Comparison of ENCODE assay signal across 8 cellular contexts in the genomic region with DNA sequence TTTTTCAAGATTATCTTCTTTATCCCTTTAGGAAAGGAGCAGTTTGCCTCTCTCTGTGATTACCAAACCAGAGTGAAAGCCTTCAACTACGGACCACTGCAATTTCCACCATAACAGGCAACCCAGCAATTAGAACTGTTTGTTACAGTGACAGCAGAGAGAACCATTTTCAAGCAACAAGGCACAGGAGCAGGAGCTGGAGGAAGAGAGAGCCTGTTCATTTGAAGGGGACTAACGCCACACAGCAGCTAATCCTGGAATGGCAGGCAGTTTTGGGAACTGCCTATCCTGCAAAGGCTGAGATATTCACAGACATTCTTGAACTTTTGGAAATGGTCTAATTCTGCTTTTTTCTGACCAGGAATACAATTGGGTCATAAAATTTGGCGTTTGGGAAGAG.
DNase-seq lines count a peak whose midpoint lies in the region; ATAC-seq and TF ChIP-seq lines count a peak whose summit lies in the region.

No MANE protein-coding gene starts in this region.

- H4K20me1 ChIP-seq in OCI-LY3 (ENCODE audit: insufficient read depth, low read length) = no peaks in the 10 kb centered on the region

- WGBS in heart right ventricle, 2 donors = 43% methylated on average over 3 of the region's 3 CpGs
- WGBS in transverse colon (ENCODE audit: low coverage in 1 of 2), 2 donors = 30 to 36% methylated on average over 1 to 3 of the region's 3 CpGs

- no peak overlapping the region for H3K4me2 ChIP-seq in OCI-LY3 (ENCODE audit: low read length)

- in situ Hi-C loops in transverse colon (cut with MboI; ENCODE audit: low pct_ligation_motif_present in 1 of 4, low pct_unique_long_range_greater_than_20kb in 1 of 4, low sequenced_read_pairs in 3 of 4) = loop anchor here in 1 of 4 donors (25.0 kb wide), 1 partner anchor 101 kb away; no protein-coding TSS in a partner anchor

- DNase-seq in heart right ventricle = no peak
- DNase-seq in left ventricle myocardium superior = no peak
- DNase-seq in globus pallidus (ENCODE audit: low spot score) = peak; percentile 43
- DNase-seq in transverse colon = peak; percentile 19
- DNase-seq in NK-92 (lab: John Stamatoyannopoulos, UW; ENCODE audit: unreplicated experiment) = no peak
- no peak for DNase-seq in natural killer cell treated with Interleukin-12 subunit alpha and Interleukin-12 subunit beta and Interleukin-15 and Interleukin-18, amount 100 ng/mL, for 72 hours (ENCODE audit: low spot score)
- DNase-seq in stimulated activated CD4-positive, alpha-beta T cell treated with anti-CD3 and anti-CD28 coated beads, Interleukin-4, amount 100 ng/mL, for 4 hours = no peak

- TF ChIP-seq POLR2A in transverse colon (IDR thresholded peaks at IDR 0.05) = no peak

- H3K9me3 ChIP-seq in heart right ventricle = no peaks in the 10 kb centered on the region
- no peaks in the 10 kb centered on the region for H3K9me3 ChIP-seq in OCI-LY3 (ENCODE audit: insufficient read depth, low read length)
- no peaks in the 10 kb centered on the region for H3K9me3 ChIP-seq in transverse colon

- H3K9me3 Mint-ChIP-seq in natural killer cell treated with Interleukin-12 subunit alpha and Interleukin-12 subunit beta and Interleukin-15 and Interleukin-18, amount 100 ng/mL, for 72 hours = peaks cover 14% of the 10 kb centered on the region

- intact Hi-C loops in heart right ventricle (cut with DNase I) (no loop called here), left ventricle myocardium superior (cut with micrococcal nuclease) (no loop called here), transverse colon (cut with DNase I; ENCODE audit: low total_unique reads) (no loop called here)

- no peak overlapping the region for H3K4me3 ChIP-seq in heart right ventricle
- H3K4me3 ChIP-seq in OCI-LY3 (ENCODE audit: low read length) = no peak overlapping the region
- H3K4me3 ChIP-seq in transverse colon = no peak overlapping the region

- H3K36me3 Mint-ChIP-seq in natural killer cell treated with Interleukin-12 subunit alpha and Interleukin-12 subunit beta and Interleukin-15 and Interleukin-18, amount 100 ng/mL, for 72 hours = peaks cover 7% of the 10 kb centered on the region

- H3K27ac ChIP-seq in heart right ventricle (no peak overlapping the region), OCI-LY3 (ENCODE audit: low read length) (no peak overlapping the region), transverse colon (no peak overlapping the region)

- H3K79me2 ChIP-seq in OCI-LY3 (ENCODE audit: low read length) = no peaks in the 10 kb centered on the region

- H3K27me3 ChIP-seq in heart right ventricle (no peaks in the 10 kb centered on the region), OCI-LY3 (ENCODE audit: low read depth, low read length) (no peaks in the 10 kb centered on the region), transverse colon (no peaks in the 10 kb centered on the region)

- no peak overlapping the region for H3K4me3 Mint-ChIP-seq in natural killer cell treated with Interleukin-12 subunit alpha and Interleukin-12 subunit beta and Interleukin-15 and Interleukin-18, amount 100 ng/mL, for 72 hours

- H2AFZ ChIP-seq in OCI-LY3 (ENCODE audit: low read depth, low read length) = no peak overlapping the region

- no peaks in the 10 kb centered on the region for H3K4me1 Mint-ChIP-seq in natural killer cell treated with Interleukin-12 subunit alpha and Interleukin-12 subunit beta and Interleukin-15 and Interleukin-18, amount 100 ng/mL, for 72 hours (ENCODE audit: low read depth in 2 of 2)

- H3K9ac ChIP-seq in OCI-LY3 (ENCODE audit: low read length) = no peak overlapping the region

- no peak overlapping the region for H3K27ac Mint-ChIP-seq in natural killer cell treated with Interleukin-12 subunit alpha and Interleukin-12 subunit beta and Interleukin-15 and Interleukin-18, amount 100 ng/mL, for 72 hours

- H3K36me3 ChIP-seq in heart right ventricle (no peaks in the 10 kb centered on the region), OCI-LY3 (replicated peaks; ENCODE audit: low read depth, low read length) (no peaks in the 10 kb centered on the region), transverse colon (no peaks in the 10 kb centered on the region)

- no peak for TF ChIP-seq EP300 in transverse colon (IDR thresholded peaks at IDR 0.05; ENCODE audit: low read depth)

- no peaks in the 10 kb centered on the region for H3K4me1 ChIP-seq in heart right ventricle
- peaks cover 34% of the 10 kb centered on the region for H3K4me1 ChIP-seq in OCI-LY3 (ENCODE audit: low read length)
- no peaks in the 10 kb centered on the region for H3K4me1 ChIP-seq in transverse colon

- H3K27me3 Mint-ChIP-seq in natural killer cell treated with Interleukin-12 subunit alpha and Interleukin-12 subunit beta and Interleukin-15 and Interleukin-18, amount 100 ng/mL, for 72 hours = no peaks in the 10 kb centered on the region

- ATAC-seq in heart right ventricle = no peak
- no peak for ATAC-seq in left ventricle myocardium superior
- ATAC-seq in natural killer cell treated with Interleukin-12 subunit alpha and Interleukin-12 subunit beta and Interleukin-15 and Interleukin-18, amount 100 ng/mL, for 72 hours = no peak

- peak in 5 of 9 donors; percentile 12 to 46 (median 37) for TF ChIP-seq CTCF in heart right ventricle (IDR thresholded peaks at IDR 0.05)
- peak; percentile 96 for TF ChIP-seq CTCF in OCI-LY3 (IDR thresholded peaks at IDR 0.05; ENCODE audit: low read depth, low read length)
- TF ChIP-seq CTCF in transverse colon (IDR thresholded peaks at IDR 0.05) = peak in 4 of 5 experiments; percentile 32 to 54 (median 46)

Comparison
In these comparisons a context has a peak if more than half of its experiments do, and no peak if none do; other contexts are left out.
1. DNase-seq: peak in globus pallidus (single experiment) and transverse colon (single experiment); none in heart right ventricle (0 of 2), left ventricle myocardium superior (single experiment), NK-92 (single experiment), natural killer cell treated with Interleukin-12 subunit alpha and Interleukin-12 subunit beta and Interleukin-15 and Interleukin-18, amount 100 ng/mL, for 72 hours (single experiment) and stimulated activated CD4-positive, alpha-beta T cell treated with anti-CD3 and anti-CD28 coated beads, Interleukin-4, amount 100 ng/mL, for 4 hours (0 of 2).
2. CTCF ChIP-seq: peak in every context shown above with its lines; median percentile 96 in OCI-LY3; 46 in transverse colon; 37 in heart right ventricle.